ENCODE assay signal across 21 cellular contexts in genomic region chr14:39303100-39303499, GRCh38.
DNase-seq lines count a peak whose midpoint lies in the region; ATAC-seq, FAIRE-seq and TF ChIP-seq lines count a peak whose summit lies in the region.
"Had no signal": no experiment of that assay in that cellular context is flagged by ENCODE, and none has a peak within 500 bp of the region (broad histone marks: within the 10 kb centered on the region; RNA-seq: fewer than 3 reads in every experiment).

No MANE protein-coding gene starts in this region.

- RAD21 ChIA-PET in GM12878 (lab: Charles Lee; ENCODE audit: unreplicated experiment): no interaction called here

- no peak for TF ChIP-seq EP300 in GM12878 (IDR thresholded peaks at IDR 0.05; ENCODE audit: borderline replicate concordance in 1 of 2, control insufficient read depth in 1 of 2, low read depth in 2 of 2, low read length in 2 of 2)
- no peak for TF ChIP-seq EP300 in sigmoid colon (IDR thresholded peaks at IDR 0.05)

- peaks cover 0 to 91% (median 49%) of the 10 kb centered on the region in 9 donors for H3K36me3 ChIP-seq in heart left ventricle
- H3K36me3 ChIP-seq in HAP-1 (replicated peaks): no peaks in the 10 kb centered on the region
- H3K36me3 ChIP-seq in GM12878 (ENCODE audit: control insufficient read depth in 2 of 2, insufficient read depth in 2 of 2, low read length in 1 of 2): peaks cover 0 to 1% of the 10 kb centered on the region in 2 experiments; a peak in 2 of 4 replicates
- peaks cover 0 to 19% (median 0%) of the 10 kb centered on the region in 4 donors for H3K36me3 ChIP-seq in sigmoid colon
- H3K36me3 ChIP-seq: SJSA1 had no signal

- WGBS in heart left ventricle, 4 donors: 38 to 51% (median 45%) methylated on average over 1 of the region's 1 CpG
- WGBS in right cardiac atrium: 53% methylated on average over 1 of the region's 1 CpG
- 100% methylated on average over 1 of the region's 1 CpG for WGBS in GM12878 (ENCODE audit: insufficient coverage, insufficient replicate concordance, low lambda C conversion rate, missing lambda C conversion rate)
- WGBS in sigmoid colon, 2 donors: 40 to 66% methylated on average over 1 of the region's 1 CpG

- no peak for TF ChIP-seq POLR2A in heart left ventricle (IDR thresholded peaks at IDR 0.05)
- no peak for TF ChIP-seq POLR2A in GM12878 (IDR thresholded peaks at IDR 0.05; ENCODE audit: low read depth, low read length)
- no peak for TF ChIP-seq POLR2A in sigmoid colon (IDR thresholded peaks at IDR 0.05)

- H3K9ac ChIP-seq in GM12878 (ENCODE audit: control insufficient read depth, insufficient read depth, low read length): no peak overlapping the region
- H3K9ac ChIP-seq: GM23248 had no signal

- peak; percentile 56 for FAIRE-seq in GM12878 (lab: Jason Lieb, UNC)
- FAIRE-seq: GM19239, K562 had no signal

- in situ Hi-C loops in HAP-1 (cut with MboI; ENCODE audit: low sequenced_read_pairs) (no loop called here), GM12878 (cut with MboI) (no loop called here)

- H3K9me3 ChIP-seq in heart left ventricle (no peaks in the 10 kb centered on the region), right cardiac atrium (ENCODE audit: control insufficient read depth, low read length) (no peaks in the 10 kb centered on the region), HAP-1 (no peaks in the 10 kb centered on the region), GM12878 (replicated peaks; ENCODE audit: control insufficient read depth, insufficient read depth, low read length) (no peaks in the 10 kb centered on the region), sigmoid colon (no peaks in the 10 kb centered on the region)
- H3K9me3 ChIP-seq: BE2C, SJSA1 had no signal

- TF ChIP-seq RAD21 in GM12878 (IDR thresholded peaks at IDR 0.05; ENCODE audit: insufficient read depth, low read depth, low read length): no peak

- no peaks in the 10 kb centered on the region for H3K79me2 ChIP-seq in GM12878 (ENCODE audit: control insufficient read depth, insufficient read depth, low read length)

- H3K4me2 ChIP-seq in GM12878 (ENCODE audit: control insufficient read depth, insufficient read depth): no peak overlapping the region

- CTCF ChIA-PET in GM12878 (lab: Yijun Ruan, JAX): interaction anchor here (1.3 kb wide), 1 partner anchor 81 kb away, joined by 3 read pairs; no protein-coding TSS in a partner anchor

- no TSS peak for BruUV-seq in GM12878 (replicated peaks; lab: Mats Ljungman, UMichigan)

- H3K4me3 ChIP-seq in heart left ventricle (no peak overlapping the region), right cardiac atrium (ENCODE audit: low read length) (no peak overlapping the region), HAP-1 (no peak overlapping the region), GM12878 (no peak overlapping the region), sigmoid colon (no peak overlapping the region)
- H3K4me3 ChIP-seq: GM23248, K562, SJSA1 had no signal

- H3K4me1 ChIP-seq in heart left ventricle (peaks cover 0 to 15% (median 0%) of the 10 kb centered on the region in 12 donors), right cardiac atrium (ENCODE audit: control insufficient read depth, insufficient read depth, low read length) (no peaks in the 10 kb centered on the region), HAP-1 (peaks cover 10% of the 10 kb centered on the region), GM12878 (ENCODE audit: control insufficient read depth, insufficient read depth, low read length) (no peaks in the 10 kb centered on the region), sigmoid colon (peaks cover 0 to 20% (median 8%) of the 10 kb centered on the region in 4 donors)
- H3K4me1 ChIP-seq: BE2C, SJSA1 had no signal

- H3K27ac ChIP-seq in heart left ventricle (peak overlapping the region in 8 of 12 donors; percentile 8 to 65 (median 50)), right cardiac atrium (ENCODE audit: low read length) (no peak overlapping the region), GM12878 (ENCODE audit: control insufficient read depth, insufficient read depth) (no peak overlapping the region), sigmoid colon (peak overlapping the region in 3 of 4 donors; percentile 2 to 42 (median 28))
- H3K27ac ChIP-seq: GM23248, SJSA1 had no signal

- H3K27me3 ChIP-seq in heart left ventricle: no peaks in the 10 kb centered on the region
- H3K27me3 ChIP-seq in right cardiac atrium (ENCODE audit: control insufficient read depth, insufficient read depth): no peaks in the 10 kb centered on the region
- H3K27me3 ChIP-seq in HAP-1 (ENCODE audit: low read depth): no peaks in the 10 kb centered on the region
- no peaks in the 10 kb centered on the region for H3K27me3 ChIP-seq in GM12878 (replicated peaks in 1 of 2; ENCODE audit: control insufficient read depth in 2 of 2, insufficient read depth in 2 of 2, low read length in 1 of 2)
- H3K27me3 ChIP-seq in sigmoid colon: no peaks in the 10 kb centered on the region
- H3K27me3 ChIP-seq: BE2C, SJSA1 had no signal

- H2AFZ ChIP-seq in GM12878 (ENCODE audit: control insufficient read depth, low read depth, low read length): no peak overlapping the region
- H2AFZ ChIP-seq: GM23248 had no signal

- intact Hi-C loops in heart left ventricle (cut with DNase I) (loop anchor here in 1 of 10 donors (5.0 kb wide), 1 partner anchor 36 kb away; no protein-coding TSS in a partner anchor), right cardiac atrium (cut with DNase I) (no loop called here), GM12878 (cut with micrococcal nuclease; ENCODE audit: unreplicated experiment) (no loop called here), sigmoid colon (cut with DNase I) (no loop called here)

- SMC1A ChIA-PET in GM12878 (lab: Charles Lee; ENCODE audit: uncharacterized antibody, unreplicated experiment): no interaction called here

- peak; percentile 42 to 69 (median 65) for ATAC-seq in heart left ventricle
- ATAC-seq in right cardiac atrium: no peak
- no peak for ATAC-seq in GM12878
- no peak for ATAC-seq in HG03432 (IDR thresholded peaks at IDR 0.05; ENCODE audit: unreplicated experiment)
- ATAC-seq: K562 had no signal

- no peak for DNase-seq in heart left ventricle
- no peak for DNase-seq in right cardiac atrium
- DNase-seq in HAP-1 (ENCODE audit: low spot score in 2 of 2): peak; percentile 62 to 97
- no peak for DNase-seq in GM12878 (ENCODE audit: low read depth, low spot score)
- DNase-seq in sigmoid colon: no peak
- no peak for DNase-seq in activated CD8-positive, alpha-beta memory T cell treated with anti-CD3 and anti-CD28 coated beads, Interleukin-2, amount 50 U/mL, for 48 hours
- DNase-seq: BE2C; CD4-positive, CD25-positive, alpha-beta regulatory T cell; COR-L47; GF-D8; GM23248; HCEC 1CT; NCI-H1105 treated with DMSO at 0.1 percent for 48 hours; NCI-H1694; NCI-H2107; NCI-H226; NCI-H524 had no signal

- no peaks in the 10 kb centered on the region for H4K20me1 ChIP-seq in GM12878 (ENCODE audit: control insufficient read depth, insufficient read depth)

- no peak for TF ChIP-seq CTCF in heart left ventricle (IDR thresholded peaks at IDR 0.05)
- no peak for TF ChIP-seq CTCF in GM12878 (IDR thresholded peaks at IDR 0.05 in 2 of 3, conservative IDR thresholded peaks at IDR 0.05 in 1 of 3; ENCODE audit: control insufficient read depth in 2 of 3, extremely low read depth in 1 of 3, insufficient read depth in 1 of 3, low read depth in 3 of 3, low read length in 3 of 3)
- TF ChIP-seq CTCF in sigmoid colon (IDR thresholded peaks at IDR 0.05): no peak

- POLR2A ChIA-PET in GM12878 (lab: Charles Lee): interaction anchor here (0.9 kb wide), 1 partner anchor 8 kb away, joined by 6 read pairs; no protein-coding TSS in a partner anchor

TF ChIP-seq in GM12878, 131 proteins besides CTCF, POLR2A, EP300 and RAD21 (continues in another document):
- TF ChIP-seq POLR2AphosphoS2 (IDR thresholded peaks at IDR 0.05; ENCODE audit: low read depth, low read length): no peak
- no peak for TF ChIP-seq CREB1 (IDR thresholded peaks at IDR 0.05; ENCODE audit: low read depth)
- TF ChIP-seq LARP7 (IDR thresholded peaks at IDR 0.05): no peak
- TF ChIP-seq RB1 (IDR thresholded peaks at IDR 0.05; ENCODE audit: borderline replicate concordance): no peak
- TF ChIP-seq, protein P1, sequence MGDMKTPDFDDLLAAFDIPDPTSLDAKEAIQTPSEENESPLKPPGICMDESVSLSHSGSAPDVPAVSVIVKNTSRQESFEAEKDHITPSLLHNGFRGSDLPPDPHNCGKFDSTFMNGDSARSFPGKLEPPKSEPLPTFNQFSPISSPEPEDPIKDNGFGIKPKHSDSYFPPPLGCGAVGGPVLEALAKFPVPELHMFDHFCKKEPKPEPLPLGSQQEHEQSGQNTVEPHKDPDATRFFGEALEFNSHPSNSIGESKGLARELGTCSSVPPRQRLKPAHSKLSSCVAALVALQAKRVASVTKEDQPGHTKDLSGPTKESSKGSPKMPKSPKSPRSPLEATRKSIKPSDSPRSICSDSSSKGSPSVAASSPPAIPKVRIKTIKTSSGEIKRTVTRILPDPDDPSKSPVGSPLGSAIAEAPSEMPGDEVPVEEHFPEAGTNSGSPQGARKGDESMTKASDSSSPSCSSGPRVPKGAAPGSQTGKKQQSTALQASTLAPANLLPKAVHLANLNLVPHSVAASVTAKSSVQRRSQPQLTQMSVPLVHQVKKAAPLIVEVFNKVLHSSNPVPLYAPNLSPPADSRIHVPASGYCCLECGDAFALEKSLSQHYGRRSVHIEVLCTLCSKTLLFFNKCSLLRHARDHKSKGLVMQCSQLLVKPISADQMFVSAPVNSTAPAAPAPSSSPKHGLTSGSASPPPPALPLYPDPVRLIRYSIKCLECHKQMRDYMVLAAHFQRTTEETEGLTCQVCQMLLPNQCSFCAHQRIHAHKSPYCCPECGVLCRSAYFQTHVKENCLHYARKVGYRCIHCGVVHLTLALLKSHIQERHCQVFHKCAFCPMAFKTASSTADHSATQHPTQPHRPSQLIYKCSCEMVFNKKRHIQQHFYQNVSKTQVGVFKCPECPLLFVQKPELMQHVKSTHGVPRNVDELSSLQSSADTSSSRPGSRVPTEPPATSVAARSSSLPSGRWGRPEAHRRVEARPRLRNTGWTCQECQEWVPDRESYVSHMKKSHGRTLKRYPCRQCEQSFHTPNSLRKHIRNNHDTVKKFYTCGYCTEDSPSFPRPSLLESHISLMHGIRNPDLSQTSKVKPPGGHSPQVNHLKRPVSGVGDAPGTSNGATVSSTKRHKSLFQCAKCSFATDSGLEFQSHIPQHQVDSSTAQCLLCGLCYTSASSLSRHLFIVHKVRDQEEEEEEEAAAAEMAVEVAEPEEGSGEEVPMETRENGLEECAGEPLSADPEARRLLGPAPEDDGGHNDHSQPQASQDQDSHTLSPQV (IDR thresholded peaks at IDR 0.05): no peak

Comparison
In these comparisons a context has a peak if more than half of its experiments do, and no peak if none do; other contexts are left out.
1. ATAC-seq: peak in heart left ventricle (4 of 4); none in right cardiac atrium (0 of 2), GM12878 (single experiment) and HG03432 (single experiment).
2. H3K27ac ChIP-seq: peak in heart left ventricle (8 of 12) and sigmoid colon (3 of 4); none in right cardiac atrium (single experiment) and GM12878 (single experiment).
3. DNase-seq: peak in HAP-1 (2 of 2); none in heart left ventricle (0 of 5), right cardiac atrium (0 of 3), GM12878 (single experiment), sigmoid colon (single experiment) and activated CD8-positive, alpha-beta memory T cell treated with anti-CD3 and anti-CD28 coated beads, Interleukin-2, amount 50 U/mL, for 48 hours (single experiment).